In the genomic region with DNA sequence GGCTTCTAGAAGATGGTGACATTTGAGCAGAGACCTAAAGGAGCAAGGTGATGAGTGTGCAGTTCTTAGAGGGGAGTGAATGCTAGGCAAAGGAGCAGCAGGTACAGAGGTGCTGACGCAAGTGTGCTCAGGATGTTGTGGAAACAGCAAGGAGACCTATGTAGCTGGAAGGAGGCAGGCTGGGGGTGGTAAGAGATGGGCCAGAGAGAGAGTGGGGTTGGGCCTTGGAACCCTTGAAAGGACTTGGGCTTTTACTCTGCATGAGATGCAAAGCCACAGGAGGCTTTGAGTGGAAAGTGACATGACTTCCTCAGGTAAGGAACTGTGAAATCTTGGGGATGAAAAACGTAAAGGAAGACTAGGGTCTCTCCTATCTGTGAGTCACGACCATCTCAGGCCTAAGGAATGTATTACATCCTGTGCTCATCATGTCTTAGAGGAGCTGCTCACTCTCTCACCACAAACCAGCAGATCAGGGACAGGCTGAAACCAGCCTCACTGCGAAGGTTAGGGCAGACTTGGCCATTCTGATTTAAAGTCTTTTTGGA, we compare ENCODE assay signal across 9 cellular contexts.
DNase-seq lines count a peak whose midpoint lies in the region; ATAC-seq and TF ChIP-seq lines count a peak whose summit lies in the region.
"Had no signal": no experiment of that assay in that cellular context is flagged by ENCODE, and none has a peak within 500 bp of the region (broad histone marks: within the 10 kb centered on the region; RNA-seq: fewer than 3 reads in every experiment).

No MANE protein-coding gene starts in this region.

- DNase-seq in BJ (ENCODE audit: low read depth) (peak; percentile 66), HCT116 (ENCODE audit: low read depth, low spot score) (peak; percentile 81), iris pigment epithelial cell (ENCODE audit: low read depth) (peak; percentile 97), COR-L47 (lab: John Stamatoyannopoulos, UW) (no peak)
- no peak for DNase-seq in activated T-helper 2 cell treated with anti-CD3 and anti-CD28 coated beads, Interferon-gamma antibody, Interleukin-2, Interleukin-4, amounts not matched to agents 10 μg/mL and 5 μg/mL and 100 μg/mL, durations not matched to agents 14 hours and 24 hours and 36 hours (ENCODE audit: low spot score)

- TF ChIP-seq POLR2A in HCT116 (IDR thresholded peaks at IDR 0.05; ENCODE audit: borderline replicate concordance, extremely low read depth, insufficient read depth, insufficient read length) = no peak

- no peak for TF ChIP-seq CTCF in BJ (IDR thresholded peaks at IDR 0.05; ENCODE audit: insufficient read depth, low read depth, low read length)
- no peak for TF ChIP-seq CTCF in HCT116 (IDR thresholded peaks at IDR 0.05 in 2 of 3, conservative IDR thresholded peaks at IDR 0.05 in 1 of 3; ENCODE audit: borderline replicate concordance in 1 of 3, insufficient read depth in 1 of 3, low read depth in 2 of 3, low read length in 2 of 3)

- no peaks in the 10 kb centered on the region for H3K36me3 ChIP-seq in BJ (ENCODE audit: control insufficient read depth, insufficient read depth, low read length)
- H3K36me3 ChIP-seq in HCT116 (ENCODE audit: control insufficient read depth in 1 of 2, insufficient read depth in 2 of 2, low read length in 2 of 2) = no peaks in the 10 kb centered on the region

- H3K4me3 ChIP-seq in BJ (ENCODE audit: low read depth, low read length) (no peak overlapping the region), HCT116 (replicated peaks in 1 of 2; ENCODE audit: low read depth in 1 of 2, low read length in 2 of 2) (peak overlapping the region in 1 of 2 experiments; percentile 29; a peak in 2 of 4 replicates)

- H3K4me1 ChIP-seq in HCT116 (ENCODE audit: control insufficient read depth in 1 of 2, insufficient read depth in 2 of 2, low read length in 2 of 2) = peaks cover 60 to 99% of the 10 kb centered on the region in 2 experiments

- intact Hi-C loops in HCT116 (cut with micrococcal nuclease) = no loop called here
- intact Hi-C loops in activated T-helper 2 cell treated with anti-CD3 and anti-CD28 coated beads, Interferon-gamma antibody, Interleukin-2, Interleukin-4, amounts not matched to agents 10 μg/mL and 5 μg/mL and 100 μg/mL, durations not matched to agents 14 hours and 24 hours and 36 hours (cut with micrococcal nuclease) = loop anchor here (2.0 kb wide), 1 partner anchor 65 kb away; a partner anchor contains a TSS

- peak overlapping the region; percentile 98 for H3K27ac Mint-ChIP-seq in activated T-helper 2 cell treated with anti-CD3 and anti-CD28 coated beads, Interferon-gamma antibody, Interleukin-2, Interleukin-4, amounts not matched to agents 10 μg/mL and 5 μg/mL and 100 μg/mL, durations not matched to agents 14 hours and 24 hours and 36 hours

- no peaks in the 10 kb centered on the region for H4K20me1 ChIP-seq in HCT116 (ENCODE audit: insufficient read depth)

- peaks cover 76% of the 10 kb centered on the region for H3K4me1 Mint-ChIP-seq in activated T-helper 2 cell treated with anti-CD3 and anti-CD28 coated beads, Interferon-gamma antibody, Interleukin-2, Interleukin-4, amounts not matched to agents 10 μg/mL and 5 μg/mL and 100 μg/mL, durations not matched to agents 14 hours and 24 hours and 36 hours (ENCODE audit: low read depth)

- peak overlapping the region; percentile 61 for H3K9ac ChIP-seq in HCT116 (ENCODE audit: low read length)

- H3K27me3 Mint-ChIP-seq in activated T-helper 2 cell treated with anti-CD3 and anti-CD28 coated beads, Interferon-gamma antibody, Interleukin-2, Interleukin-4, amounts not matched to agents 10 μg/mL and 5 μg/mL and 100 μg/mL, durations not matched to agents 14 hours and 24 hours and 36 hours (ENCODE audit: low read depth) = no peaks in the 10 kb centered on the region

- H2AFZ ChIP-seq in HCT116 (ENCODE audit: low read depth, low read length, poor library complexity, severe bottlenecking) = no peak overlapping the region

- peaks cover 81% of the 10 kb centered on the region for H3K36me3 Mint-ChIP-seq in activated T-helper 2 cell treated with anti-CD3 and anti-CD28 coated beads, Interferon-gamma antibody, Interleukin-2, Interleukin-4, amounts not matched to agents 10 μg/mL and 5 μg/mL and 100 μg/mL, durations not matched to agents 14 hours and 24 hours and 36 hours (ENCODE audit: low read depth)

- H3K9me2 ChIP-seq in HCT116 (ENCODE audit: insufficient read depth) = no peaks in the 10 kb centered on the region

- H3K27ac ChIP-seq in HCT116 (ENCODE audit: low read depth, low read length) = peak overlapping the region; percentile 69

- no peaks in the 10 kb centered on the region for H3K9me3 ChIP-seq in HCT116 (ENCODE audit: control insufficient read depth in 1 of 2, insufficient read depth in 1 of 2, low read depth in 1 of 2, low read length in 2 of 2)

- CTCF ChIA-PET in BJ (lab: Yijun Ruan, JAX) = interaction anchor here (0.7 to 1.1 kb wide), 2 partner anchors 37 to 84 kb away, joined by 3 read pairs; no protein-coding TSS in a partner anchor
- CTCF ChIA-PET in HCT116 (lab: Charles Lee) = no interaction called here

- peak overlapping the region; percentile 1 for H3K4me3 Mint-ChIP-seq in activated T-helper 2 cell treated with anti-CD3 and anti-CD28 coated beads, Interferon-gamma antibody, Interleukin-2, Interleukin-4, amounts not matched to agents 10 μg/mL and 5 μg/mL and 100 μg/mL, durations not matched to agents 14 hours and 24 hours and 36 hours (ENCODE audit: low read depth)

- H3K79me2 ChIP-seq in HCT116 (ENCODE audit: insufficient read depth, low read length) = peaks cover 10% of the 10 kb centered on the region; the same call in 1 of the 2 replicates

- no peaks in the 10 kb centered on the region for H3K27me3 ChIP-seq in BJ (ENCODE audit: control insufficient read depth, insufficient read depth, low read length)
- H3K27me3 ChIP-seq in HCT116 (ENCODE audit: insufficient read depth, low read length) = no peaks in the 10 kb centered on the region

- peak; percentile 33; the same call in 1 of the 2 replicates for TF ChIP-seq RAD21 in HCT116 (IDR thresholded peaks at IDR 0.05; ENCODE audit: low read depth)

- H3K9me3 Mint-ChIP-seq in activated T-helper 2 cell treated with anti-CD3 and anti-CD28 coated beads, Interferon-gamma antibody, Interleukin-2, Interleukin-4, amounts not matched to agents 10 μg/mL and 5 μg/mL and 100 μg/mL, durations not matched to agents 14 hours and 24 hours and 36 hours = peaks cover 11% of the 10 kb centered on the region

- ATAC-seq in HCT116 (peak; percentile 77), HG02763 (IDR thresholded peaks at IDR 0.05; ENCODE audit: unreplicated experiment) (no peak), GM21360 (IDR thresholded peaks at IDR 0.05; ENCODE audit: unreplicated experiment) (no peak), HG02973 (IDR thresholded peaks at IDR 0.05; ENCODE audit: unreplicated experiment) (no peak)
- ATAC-seq: left lobe of liver had no signal

- no TSS peak for BruUV-seq in HCT116 (replicated peaks; lab: Mats Ljungman, UMichigan)

- POLR2A ChIA-PET in BJ (lab: Charles Lee) = interaction anchor here (0.5 kb wide), 1 partner anchor 1871 kb away, joined by 7 read pairs; a partner anchor contains a TSS
- POLR2A ChIA-PET in HCT116 (lab: Charles Lee) = interaction anchor here (0.9 to 1.7 kb wide), 3 partner anchors 8 to 12 kb away, joined by 3 to 8 read pairs (median 4); no protein-coding TSS in a partner anchor

- H3K4me2 ChIP-seq in HCT116 (ENCODE audit: low read length) = peak overlapping the region; percentile 74

- RAD21 ChIA-PET in HCT116 (lab: Charles Lee; ENCODE audit: low non-redundant PET in 1 of 2, low total read pairs in 2 of 2, uncharacterized antibody in 2 of 2, unreplicated experiment in 2 of 2) = no interaction called here

TF ChIP-seq in HCT116, 20 proteins besides CTCF, POLR2A, EP300 and RAD21 (continues in another document):
- peak; percentile 71; the same call in 1 of the 2 replicates for TF ChIP-seq CBX3 (IDR thresholded peaks at IDR 0.05; ENCODE audit: low read depth)
- TF ChIP-seq ELF1 (IDR thresholded peaks at IDR 0.05; ENCODE audit: borderline replicate concordance, low read depth) = no peak
- peak; percentile 31; the same call in 1 of the 2 replicates for TF ChIP-seq SIN3A (IDR thresholded peaks at IDR 0.05; ENCODE audit: low read depth)
- peak; percentile 70 for TF ChIP-seq YY1 (IDR thresholded peaks at IDR 0.05; ENCODE audit: extremely low read depth, insufficient replicate concordance, low read depth, low read length)
- peak; percentile 79 for TF ChIP-seq CEBPB (IDR thresholded peaks at IDR 0.05; ENCODE audit: low read depth)
- TF ChIP-seq ZNF274 (IDR thresholded peaks at IDR 0.05; ENCODE audit: low read depth, low read length) = no peak
- no peak for TF ChIP-seq TCF7L2 (IDR thresholded peaks at IDR 0.05; ENCODE audit: borderline replicate concordance, extremely low read depth, insufficient read depth, insufficient read length)
- no peak for TF ChIP-seq EGR1 (IDR thresholded peaks at IDR 0.05; ENCODE audit: low read depth)
- TF ChIP-seq EZH2 (IDR thresholded peaks at IDR 0.05) = no peak
- no peak for TF ChIP-seq EZH2phosphoT487 (IDR thresholded peaks at IDR 0.05; ENCODE audit: borderline replicate concordance)
- TF ChIP-seq FOSL1 (IDR thresholded peaks at IDR 0.05; ENCODE audit: low read depth) = peak; percentile 90
- TF ChIP-seq ZFX (IDR thresholded peaks at IDR 0.05) = no peak
- TF ChIP-seq SRF (IDR thresholded peaks at IDR 0.05; ENCODE audit: low read depth) = peak; percentile 62; the same call in 1 of the 2 replicates

Comparison
In these comparisons a context has a peak if more than half of its experiments do, and no peak if none do; other contexts are left out.
1. DNase-seq: peak in BJ (single experiment), HCT116 (single experiment) and iris pigment epithelial cell (single experiment); none in activated T-helper 2 cell treated with anti-CD3 and anti-CD28 coated beads, Interferon-gamma antibody, Interleukin-2, Interleukin-4, amounts not matched to agents 10 μg/mL and 5 μg/mL and 100 μg/mL, durations not matched to agents 14 hours and 24 hours and 36 hours (single experiment) and COR-L47 (single experiment).